Comparison of ENCODE assay signal across 1 cellular context in the genomic region with DNA sequence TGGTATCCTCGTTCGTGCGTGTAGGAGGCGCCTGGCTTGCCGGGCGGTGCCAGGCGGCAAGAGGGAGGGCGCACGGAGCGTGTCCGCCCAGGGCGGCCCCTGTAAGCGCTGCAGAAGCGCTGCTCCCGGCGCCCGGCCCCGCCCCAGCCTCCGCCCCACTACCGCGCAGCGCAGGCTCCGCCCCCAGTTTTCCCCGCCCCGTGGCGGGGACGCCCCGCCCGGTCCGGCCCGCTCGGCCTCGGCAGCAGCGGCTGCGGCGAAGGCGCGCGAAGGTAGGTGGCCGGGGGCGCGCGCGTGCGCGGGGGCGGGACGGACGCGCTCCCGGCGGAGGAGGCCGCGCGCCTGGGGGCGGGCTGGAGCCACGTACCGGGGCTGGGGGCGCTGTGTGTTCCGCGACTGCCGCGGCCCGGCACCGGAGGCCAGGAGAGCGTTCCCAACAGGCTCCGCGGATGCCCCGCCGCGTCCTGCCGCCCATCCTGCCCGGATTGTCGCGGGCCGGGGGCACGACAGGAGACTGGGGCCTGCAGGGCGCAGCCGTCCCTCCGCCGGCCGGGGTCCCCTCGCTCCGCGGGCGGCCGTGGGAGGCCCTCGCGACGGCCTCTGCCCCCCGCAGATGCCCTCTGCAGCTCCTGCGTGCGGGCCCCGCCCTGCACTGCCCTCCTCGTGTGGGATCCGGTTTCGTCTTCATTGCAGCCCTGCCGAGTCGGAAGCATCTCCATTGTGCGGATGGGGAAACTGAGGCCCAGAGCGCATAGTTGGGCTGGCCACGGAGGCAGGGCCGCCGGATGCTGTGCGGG.
TF ChIP-seq lines count a peak whose summit lies in the region.

No MANE protein-coding gene starts in this region.

TF ChIP-seq in K562, 482 proteins besides CTCF, POLR2A, EP300 and RAD21 (continued from another document and continues in another):
- TF ChIP-seq, protein P1, sequence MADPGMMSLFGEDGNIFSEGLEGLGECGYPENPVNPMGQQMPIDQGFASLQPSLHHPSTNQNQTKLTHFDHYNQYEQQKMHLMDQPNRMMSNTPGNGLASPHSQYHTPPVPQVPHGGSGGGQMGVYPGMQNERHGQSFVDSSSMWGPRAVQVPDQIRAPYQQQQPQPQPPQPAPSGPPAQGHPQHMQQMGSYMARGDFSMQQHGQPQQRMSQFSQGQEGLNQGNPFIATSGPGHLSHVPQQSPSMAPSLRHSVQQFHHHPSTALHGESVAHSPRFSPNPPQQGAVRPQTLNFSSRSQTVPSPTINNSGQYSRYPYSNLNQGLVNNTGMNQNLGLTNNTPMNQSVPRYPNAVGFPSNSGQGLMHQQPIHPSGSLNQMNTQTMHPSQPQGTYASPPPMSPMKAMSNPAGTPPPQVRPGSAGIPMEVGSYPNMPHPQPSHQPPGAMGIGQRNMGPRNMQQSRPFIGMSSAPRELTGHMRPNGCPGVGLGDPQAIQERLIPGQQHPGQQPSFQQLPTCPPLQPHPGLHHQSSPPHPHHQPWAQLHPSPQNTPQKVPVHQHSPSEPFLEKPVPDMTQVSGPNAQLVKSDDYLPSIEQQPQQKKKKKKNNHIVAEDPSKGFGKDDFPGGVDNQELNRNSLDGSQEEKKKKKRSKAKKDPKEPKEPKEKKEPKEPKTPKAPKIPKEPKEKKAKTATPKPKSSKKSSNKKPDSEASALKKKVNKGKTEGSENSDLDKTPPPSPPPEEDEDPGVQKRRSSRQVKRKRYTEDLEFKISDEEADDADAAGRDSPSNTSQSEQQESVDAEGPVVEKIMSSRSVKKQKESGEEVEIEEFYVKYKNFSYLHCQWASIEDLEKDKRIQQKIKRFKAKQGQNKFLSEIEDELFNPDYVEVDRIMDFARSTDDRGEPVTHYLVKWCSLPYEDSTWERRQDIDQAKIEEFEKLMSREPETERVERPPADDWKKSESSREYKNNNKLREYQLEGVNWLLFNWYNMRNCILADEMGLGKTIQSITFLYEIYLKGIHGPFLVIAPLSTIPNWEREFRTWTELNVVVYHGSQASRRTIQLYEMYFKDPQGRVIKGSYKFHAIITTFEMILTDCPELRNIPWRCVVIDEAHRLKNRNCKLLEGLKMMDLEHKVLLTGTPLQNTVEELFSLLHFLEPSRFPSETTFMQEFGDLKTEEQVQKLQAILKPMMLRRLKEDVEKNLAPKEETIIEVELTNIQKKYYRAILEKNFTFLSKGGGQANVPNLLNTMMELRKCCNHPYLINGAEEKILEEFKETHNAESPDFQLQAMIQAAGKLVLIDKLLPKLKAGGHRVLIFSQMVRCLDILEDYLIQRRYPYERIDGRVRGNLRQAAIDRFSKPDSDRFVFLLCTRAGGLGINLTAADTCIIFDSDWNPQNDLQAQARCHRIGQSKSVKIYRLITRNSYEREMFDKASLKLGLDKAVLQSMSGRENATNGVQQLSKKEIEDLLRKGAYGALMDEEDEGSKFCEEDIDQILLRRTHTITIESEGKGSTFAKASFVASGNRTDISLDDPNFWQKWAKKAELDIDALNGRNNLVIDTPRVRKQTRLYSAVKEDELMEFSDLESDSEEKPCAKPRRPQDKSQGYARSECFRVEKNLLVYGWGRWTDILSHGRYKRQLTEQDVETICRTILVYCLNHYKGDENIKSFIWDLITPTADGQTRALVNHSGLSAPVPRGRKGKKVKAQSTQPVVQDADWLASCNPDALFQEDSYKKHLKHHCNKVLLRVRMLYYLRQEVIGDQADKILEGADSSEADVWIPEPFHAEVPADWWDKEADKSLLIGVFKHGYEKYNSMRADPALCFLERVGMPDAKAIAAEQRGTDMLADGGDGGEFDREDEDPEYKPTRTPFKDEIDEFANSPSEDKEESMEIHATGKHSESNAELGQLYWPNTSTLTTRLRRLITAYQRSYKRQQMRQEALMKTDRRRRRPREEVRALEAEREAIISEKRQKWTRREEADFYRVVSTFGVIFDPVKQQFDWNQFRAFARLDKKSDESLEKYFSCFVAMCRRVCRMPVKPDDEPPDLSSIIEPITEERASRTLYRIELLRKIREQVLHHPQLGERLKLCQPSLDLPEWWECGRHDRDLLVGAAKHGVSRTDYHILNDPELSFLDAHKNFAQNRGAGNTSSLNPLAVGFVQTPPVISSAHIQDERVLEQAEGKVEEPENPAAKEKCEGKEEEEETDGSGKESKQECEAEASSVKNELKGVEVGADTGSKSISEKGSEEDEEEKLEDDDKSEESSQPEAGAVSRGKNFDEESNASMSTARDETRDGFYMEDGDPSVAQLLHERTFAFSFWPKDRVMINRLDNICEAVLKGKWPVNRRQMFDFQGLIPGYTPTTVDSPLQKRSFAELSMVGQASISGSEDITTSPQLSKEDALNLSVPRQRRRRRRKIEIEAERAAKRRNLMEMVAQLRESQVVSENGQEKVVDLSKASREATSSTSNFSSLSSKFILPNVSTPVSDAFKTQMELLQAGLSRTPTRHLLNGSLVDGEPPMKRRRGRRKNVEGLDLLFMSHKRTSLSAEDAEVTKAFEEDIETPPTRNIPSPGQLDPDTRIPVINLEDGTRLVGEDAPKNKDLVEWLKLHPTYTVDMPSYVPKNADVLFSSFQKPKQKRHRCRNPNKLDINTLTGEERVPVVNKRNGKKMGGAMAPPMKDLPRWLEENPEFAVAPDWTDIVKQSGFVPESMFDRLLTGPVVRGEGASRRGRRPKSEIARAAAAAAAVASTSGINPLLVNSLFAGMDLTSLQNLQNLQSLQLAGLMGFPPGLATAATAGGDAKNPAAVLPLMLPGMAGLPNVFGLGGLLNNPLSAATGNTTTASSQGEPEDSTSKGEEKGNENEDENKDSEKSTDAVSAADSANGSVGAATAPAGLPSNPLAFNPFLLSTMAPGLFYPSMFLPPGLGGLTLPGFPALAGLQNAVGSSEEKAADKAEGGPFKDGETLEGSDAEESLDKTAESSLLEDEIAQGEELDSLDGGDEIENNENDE (IDR thresholded peaks at IDR 0.05; ENCODE audit: low read depth, low read length), result no peak
- TF ChIP-seq ZNF79 (CRISPR knock-in tag; IDR thresholded peaks at IDR 0.05; ENCODE audit: low read depth) (no peak), EZH2 (IDR thresholded peaks at IDR 0.05; ENCODE audit: borderline replicate concordance, low read depth, low read length) (no peak), ZNF644 (tag; IDR thresholded peaks at IDR 0.05; ENCODE audit: low read depth) (peak; percentile 79; the same call in 1 of the 2 replicates), RAD51 (IDR thresholded peaks at IDR 0.05; ENCODE audit: borderline replicate concordance, low read depth) (no peak), ARID2 (IDR thresholded peaks at IDR 0.05) (no peak), TFAM (CRISPR knock-in tag; conservative IDR thresholded peaks at IDR 0.05) (no peak), CBX2 (IDR thresholded peaks at IDR 0.05; ENCODE audit: insufficient read depth, low read length, poor library complexity, severe bottlenecking) (no peak), SLC30A9 (CRISPR knock-in tag; IDR thresholded peaks at IDR 0.05) (no peak), HSF4 (CRISPR knock-in tag; IDR thresholded peaks at IDR 0.05; ENCODE audit: borderline replicate concordance) (no peak), KAT7 (CRISPR knock-in tag; IDR thresholded peaks at IDR 0.05; ENCODE audit: borderline replicate concordance) (no peak), MEIS2 (IDR thresholded peaks at IDR 0.05; ENCODE audit: partially characterized antibody) (peak; percentile 18), MTA3 (IDR thresholded peaks at IDR 0.05; ENCODE audit: borderline replicate concordance) (no peak), POU5F1 (IDR thresholded peaks at IDR 0.05; ENCODE audit: borderline replicate concordance, low read depth, low read length, partially characterized antibody) (no peak), JUND (IDR thresholded peaks at IDR 0.05; ENCODE audit: borderline replicate concordance, low read depth, low read length) (0 out of 2 replicates have a peak, but pooled peaks have one; percentile 1), JUND (tag; IDR thresholded peaks at IDR 0.05; ENCODE audit: borderline replicate concordance, low read depth, low read length) (no peak), MTA2 (IDR thresholded peaks at IDR 0.05; ENCODE audit: low read depth) (no peak), ZFX (CRISPR knock-in tag; IDR thresholded peaks at IDR 0.05) (peak; percentile 89), JUNB (CRISPR knock-in tag; conservative IDR thresholded peaks at IDR 0.05) (no peak), MTF1 (CRISPR knock-in tag; IDR thresholded peaks at IDR 0.05; ENCODE audit: borderline replicate concordance) (no peak), NCOA1 (IDR thresholded peaks at IDR 0.05; ENCODE audit: low read depth) (no peak), CXXC5 (CRISPR knock-in tag; IDR thresholded peaks at IDR 0.05) (peak; percentile 97)
- TF ChIP-seq, protein P2, sequence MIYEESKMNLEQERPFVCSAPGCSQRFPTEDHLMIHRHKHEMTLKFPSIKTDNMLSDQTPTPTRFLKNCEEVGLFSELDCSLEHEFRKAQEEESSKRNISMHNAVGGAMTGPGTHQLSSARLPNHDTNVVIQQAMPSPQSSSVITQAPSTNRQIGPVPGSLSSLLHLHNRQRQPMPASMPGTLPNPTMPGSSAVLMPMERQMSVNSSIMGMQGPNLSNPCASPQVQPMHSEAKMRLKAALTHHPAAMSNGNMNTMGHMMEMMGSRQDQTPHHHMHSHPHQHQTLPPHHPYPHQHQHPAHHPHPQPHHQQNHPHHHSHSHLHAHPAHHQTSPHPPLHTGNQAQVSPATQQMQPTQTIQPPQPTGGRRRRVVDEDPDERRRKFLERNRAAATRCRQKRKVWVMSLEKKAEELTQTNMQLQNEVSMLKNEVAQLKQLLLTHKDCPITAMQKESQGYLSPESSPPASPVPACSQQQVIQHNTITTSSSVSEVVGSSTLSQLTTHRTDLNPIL (CRISPR knock-in tag; IDR thresholded peaks at IDR 0.05), result no peak
- TF ChIP-seq, protein P3, sequence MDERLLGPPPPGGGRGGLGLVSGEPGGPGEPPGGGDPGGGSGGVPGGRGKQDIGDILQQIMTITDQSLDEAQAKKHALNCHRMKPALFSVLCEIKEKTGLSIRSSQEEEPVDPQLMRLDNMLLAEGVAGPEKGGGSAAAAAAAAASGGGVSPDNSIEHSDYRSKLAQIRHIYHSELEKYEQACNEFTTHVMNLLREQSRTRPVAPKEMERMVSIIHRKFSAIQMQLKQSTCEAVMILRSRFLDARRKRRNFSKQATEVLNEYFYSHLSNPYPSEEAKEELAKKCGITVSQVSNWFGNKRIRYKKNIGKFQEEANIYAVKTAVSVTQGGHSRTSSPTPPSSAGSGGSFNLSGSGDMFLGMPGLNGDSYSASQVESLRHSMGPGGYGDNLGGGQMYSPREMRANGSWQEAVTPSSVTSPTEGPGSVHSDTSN (CRISPR knock-in tag; IDR thresholded peaks at IDR 0.05; ENCODE audit: low read depth), result no peak
- TF ChIP-seq, protein P3 (tag; conservative IDR thresholded peaks at IDR 0.05; ENCODE audit: low read depth), result no peak
- TF ChIP-seq, protein P4, sequence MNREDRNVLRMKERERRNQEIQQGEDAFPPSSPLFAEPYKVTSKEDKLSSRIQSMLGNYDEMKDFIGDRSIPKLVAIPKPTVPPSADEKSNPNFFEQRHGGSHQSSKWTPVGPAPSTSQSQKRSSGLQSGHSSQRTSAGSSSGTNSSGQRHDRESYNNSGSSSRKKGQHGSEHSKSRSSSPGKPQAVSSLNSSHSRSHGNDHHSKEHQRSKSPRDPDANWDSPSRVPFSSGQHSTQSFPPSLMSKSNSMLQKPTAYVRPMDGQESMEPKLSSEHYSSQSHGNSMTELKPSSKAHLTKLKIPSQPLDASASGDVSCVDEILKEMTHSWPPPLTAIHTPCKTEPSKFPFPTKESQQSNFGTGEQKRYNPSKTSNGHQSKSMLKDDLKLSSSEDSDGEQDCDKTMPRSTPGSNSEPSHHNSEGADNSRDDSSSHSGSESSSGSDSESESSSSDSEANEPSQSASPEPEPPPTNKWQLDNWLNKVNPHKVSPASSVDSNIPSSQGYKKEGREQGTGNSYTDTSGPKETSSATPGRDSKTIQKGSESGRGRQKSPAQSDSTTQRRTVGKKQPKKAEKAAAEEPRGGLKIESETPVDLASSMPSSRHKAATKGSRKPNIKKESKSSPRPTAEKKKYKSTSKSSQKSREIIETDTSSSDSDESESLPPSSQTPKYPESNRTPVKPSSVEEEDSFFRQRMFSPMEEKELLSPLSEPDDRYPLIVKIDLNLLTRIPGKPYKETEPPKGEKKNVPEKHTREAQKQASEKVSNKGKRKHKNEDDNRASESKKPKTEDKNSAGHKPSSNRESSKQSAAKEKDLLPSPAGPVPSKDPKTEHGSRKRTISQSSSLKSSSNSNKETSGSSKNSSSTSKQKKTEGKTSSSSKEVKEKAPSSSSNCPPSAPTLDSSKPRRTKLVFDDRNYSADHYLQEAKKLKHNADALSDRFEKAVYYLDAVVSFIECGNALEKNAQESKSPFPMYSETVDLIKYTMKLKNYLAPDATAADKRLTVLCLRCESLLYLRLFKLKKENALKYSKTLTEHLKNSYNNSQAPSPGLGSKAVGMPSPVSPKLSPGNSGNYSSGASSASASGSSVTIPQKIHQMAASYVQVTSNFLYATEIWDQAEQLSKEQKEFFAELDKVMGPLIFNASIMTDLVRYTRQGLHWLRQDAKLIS (CRISPR knock-in tag; IDR thresholded peaks at IDR 0.05), result no peak
- TF ChIP-seq, protein P5, sequence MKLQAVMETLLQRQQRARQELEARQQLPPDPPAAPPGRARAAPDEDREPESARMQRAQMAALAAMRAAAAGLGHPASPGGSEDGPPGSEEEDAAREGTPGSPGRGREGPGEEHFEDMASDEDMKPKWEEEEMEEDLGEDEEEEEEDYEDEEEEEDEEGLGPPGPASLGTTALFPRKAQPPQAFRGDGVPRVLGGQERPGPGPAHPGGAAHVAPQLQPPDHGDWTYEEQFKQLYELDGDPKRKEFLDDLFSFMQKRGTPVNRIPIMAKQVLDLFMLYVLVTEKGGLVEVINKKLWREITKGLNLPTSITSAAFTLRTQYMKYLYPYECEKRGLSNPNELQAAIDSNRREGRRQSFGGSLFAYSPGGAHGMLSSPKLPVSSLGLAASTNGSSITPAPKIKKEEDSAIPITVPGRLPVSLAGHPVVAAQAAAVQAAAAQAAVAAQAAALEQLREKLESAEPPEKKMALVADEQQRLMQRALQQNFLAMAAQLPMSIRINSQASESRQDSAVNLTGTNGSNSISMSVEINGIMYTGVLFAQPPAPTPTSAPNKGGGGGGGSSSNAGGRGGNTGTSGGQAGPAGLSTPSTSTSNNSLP (IDR thresholded peaks at IDR 0.05; ENCODE audit: borderline replicate concordance, low read depth, low read length), result no peak
- TF ChIP-seq, protein P6, sequence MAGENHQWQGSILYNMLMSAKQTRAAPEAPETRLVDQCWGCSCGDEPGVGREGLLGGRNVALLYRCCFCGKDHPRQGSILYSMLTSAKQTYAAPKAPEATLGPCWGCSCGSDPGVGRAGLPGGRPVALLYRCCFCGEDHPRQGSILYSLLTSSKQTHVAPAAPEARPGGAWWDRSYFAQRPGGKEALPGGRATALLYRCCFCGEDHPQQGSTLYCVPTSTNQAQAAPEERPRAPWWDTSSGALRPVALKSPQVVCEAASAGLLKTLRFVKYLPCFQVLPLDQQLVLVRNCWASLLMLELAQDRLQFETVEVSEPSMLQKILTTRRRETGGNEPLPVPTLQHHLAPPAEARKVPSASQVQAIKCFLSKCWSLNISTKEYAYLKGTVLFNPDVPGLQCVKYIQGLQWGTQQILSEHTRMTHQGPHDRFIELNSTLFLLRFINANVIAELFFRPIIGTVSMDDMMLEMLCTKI (IDR thresholded peaks at IDR 0.05; ENCODE audit: partially characterized antibody), result no peak
